In the genomic region with DNA sequence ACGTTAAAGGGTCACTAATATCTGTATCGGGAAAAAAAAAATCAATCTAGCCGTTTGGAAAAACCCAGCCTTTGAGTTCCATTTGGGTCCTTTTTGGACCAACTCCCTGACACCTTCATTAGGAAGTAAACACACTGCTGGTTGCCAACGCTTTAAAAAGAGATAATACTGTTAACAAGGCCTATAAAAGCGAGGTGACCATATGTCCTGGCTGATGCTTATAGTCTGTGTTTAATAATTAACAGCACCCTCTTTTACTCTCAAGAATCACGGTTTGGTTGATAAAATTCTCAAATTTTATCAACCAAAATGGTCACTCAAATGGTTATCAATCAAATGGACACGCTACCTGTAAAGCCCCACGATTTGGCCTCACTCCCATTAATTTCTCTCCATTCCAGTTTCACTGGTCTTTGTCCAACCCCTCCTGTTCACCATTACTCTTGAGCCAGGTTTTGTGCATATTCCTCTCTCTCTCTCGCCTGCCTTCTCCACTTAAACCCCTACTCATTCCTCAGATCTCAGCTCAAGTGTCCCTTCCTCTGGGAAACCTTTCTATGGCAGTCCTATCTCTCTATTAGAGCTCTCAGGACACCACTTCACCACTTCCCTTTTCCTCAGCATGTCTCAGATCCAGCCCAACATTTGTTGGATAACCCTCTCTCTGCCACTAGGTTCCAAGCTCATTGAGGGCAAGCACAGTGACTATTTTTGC, we compare ENCODE assay signal across 8 cellular contexts. TPM values are rescaled to one million over a fixed set of nuclear protein-coding genes. Genes with fewer than 3 reads are reported as not detected.
DNase-seq lines count a peak whose midpoint lies in the region; ATAC-seq and TF ChIP-seq lines count a peak whose summit lies in the region.

No MANE protein-coding gene starts in this region.

- no peak for TF ChIP-seq CTCF in vagina (IDR thresholded peaks at IDR 0.05)

- intact Hi-C loops in Right ventricle myocardium inferior (cut with DNase I) = loop anchor here (5.0 kb wide), 1 partner anchor 59 kb away; no protein-coding TSS in a partner anchor
- intact Hi-C loops in cardiac septum (cut with DNase I) = no loop called here
- intact Hi-C loops in activated T-helper 1 cell treated with anti-CD3 and anti-CD28 coated beads, Interleukin-12 subunit alpha, Interleukin-12 subunit beta, Interleukin-2, Interleukin-4 antibody, amounts not matched to agents 30 ng/mL and 10 ng/mL and 1 ng/mL, durations not matched to agents 14 hours and 24 hours and 36 hours (cut with micrococcal nuclease) = loop anchor here (2.0 kb wide), 1 partner anchor 283 kb away; no protein-coding TSS in a partner anchor
- intact Hi-C loops in vagina (cut with DNase I) = no loop called here

- H3K27me3 ChIP-seq in vagina = no peaks in the 10 kb centered on the region

- peaks cover 94% of the 10 kb centered on the region for H3K4me1 Mint-ChIP-seq in activated T-helper 1 cell treated with anti-CD3 and anti-CD28 coated beads, Interleukin-12 subunit alpha, Interleukin-12 subunit beta, Interleukin-2, Interleukin-4 antibody, amounts not matched to agents 30 ng/mL and 10 ng/mL and 1 ng/mL, durations not matched to agents 14 hours and 24 hours and 36 hours (ENCODE audit: low read depth)

- peaks cover 0 to 4% of the 10 kb centered on the region in 2 donors for H3K36me3 ChIP-seq in vagina

- no peak for TF ChIP-seq POLR2A in vagina (IDR thresholded peaks at IDR 0.05)

- DNase-seq in Right ventricle myocardium inferior (ENCODE audit: missing footprints) (no peak), cardiac septum (ENCODE audit: low spot score) (no peak), left lobe of liver (ENCODE audit: low spot score) (no peak), vagina (ENCODE audit: extremely low spot score in 2 of 2) (no peak)
- no peak for DNase-seq in activated T-helper 1 cell treated with anti-CD3 and anti-CD28 coated beads, Interleukin-12 subunit alpha, Interleukin-12 subunit beta, Interleukin-2, Interleukin-4 antibody, amounts not matched to agents 30 ng/mL and 10 ng/mL and 1 ng/mL, durations not matched to agents 14 hours and 24 hours and 36 hours (ENCODE audit: low spot score)
- no peak for DNase-seq in stimulated activated CD4-positive, alpha-beta T cell treated with anti-CD3 and anti-CD28 coated beads, Interleukin-2, amount 100 ng/mL, for 48 hours
- DNase-seq in activated effector memory CD4-positive, alpha-beta T cell treated with anti-CD3 and anti-CD28 coated beads, Interleukin-2, amount 50 U/mL, for 16 hours = no peak

- peak overlapping the region; percentile 90 for H3K27ac Mint-ChIP-seq in activated T-helper 1 cell treated with anti-CD3 and anti-CD28 coated beads, Interleukin-12 subunit alpha, Interleukin-12 subunit beta, Interleukin-2, Interleukin-4 antibody, amounts not matched to agents 30 ng/mL and 10 ng/mL and 1 ng/mL, durations not matched to agents 14 hours and 24 hours and 36 hours

- H3K27me3 Mint-ChIP-seq in activated T-helper 1 cell treated with anti-CD3 and anti-CD28 coated beads, Interleukin-12 subunit alpha, Interleukin-12 subunit beta, Interleukin-2, Interleukin-4 antibody, amounts not matched to agents 30 ng/mL and 10 ng/mL and 1 ng/mL, durations not matched to agents 14 hours and 24 hours and 36 hours (ENCODE audit: insufficient read depth) = no peaks in the 10 kb centered on the region

- H3K9me3 Mint-ChIP-seq in activated T-helper 1 cell treated with anti-CD3 and anti-CD28 coated beads, Interleukin-12 subunit alpha, Interleukin-12 subunit beta, Interleukin-2, Interleukin-4 antibody, amounts not matched to agents 30 ng/mL and 10 ng/mL and 1 ng/mL, durations not matched to agents 14 hours and 24 hours and 36 hours = no peaks in the 10 kb centered on the region

- H3K27ac ChIP-seq in vagina = peak overlapping the region; percentile 100

- ATAC-seq in Right ventricle myocardium inferior (peak; percentile 50), left lobe of liver (peak; percentile 52), GM21515 (IDR thresholded peaks at IDR 0.05; ENCODE audit: unreplicated experiment) (no peak)

- H3K9me3 ChIP-seq in vagina = no peaks in the 10 kb centered on the region

- H3K4me3 ChIP-seq in vagina = peak overlapping the region; percentile 84 to 85

- H3K4me3 Mint-ChIP-seq in activated T-helper 1 cell treated with anti-CD3 and anti-CD28 coated beads, Interleukin-12 subunit alpha, Interleukin-12 subunit beta, Interleukin-2, Interleukin-4 antibody, amounts not matched to agents 30 ng/mL and 10 ng/mL and 1 ng/mL, durations not matched to agents 14 hours and 24 hours and 36 hours = peak overlapping the region; percentile 94

- H3K4me1 ChIP-seq in vagina = peaks cover 80% of the 10 kb centered on the region

- peaks cover 49% of the 10 kb centered on the region for H3K36me3 Mint-ChIP-seq in activated T-helper 1 cell treated with anti-CD3 and anti-CD28 coated beads, Interleukin-12 subunit alpha, Interleukin-12 subunit beta, Interleukin-2, Interleukin-4 antibody, amounts not matched to agents 30 ng/mL and 10 ng/mL and 1 ng/mL, durations not matched to agents 14 hours and 24 hours and 36 hours (ENCODE audit: low read depth)

RNA-seq across cellular contexts. Expression of gene BTG1, which starts 9.5 kb away (rescaled TPM):
- total RNA-seq in Right ventricle myocardium inferior (66.9 TPM), cardiac septum (72.8 TPM), left lobe of liver (55.0 TPM), vagina (73.7 TPM)
- 86.4 and 87.9 TPM in 2 replicates for total RNA-seq in activated T-helper 1 cell treated with anti-CD3 and anti-CD28 coated beads, Interleukin-12 subunit alpha, Interleukin-12 subunit beta, Interleukin-2, Interleukin-4 antibody, amounts not matched to agents 30 ng/mL and 10 ng/mL and 1 ng/mL, durations not matched to agents 14 hours and 24 hours and 36 hours

Comparison
In these comparisons a context has a peak if more than half of its experiments do, and no peak if none do; other contexts are left out.
1. intact Hi-C loops: an anchor here in Right ventricle myocardium inferior (5.0 kb wide) and activated T-helper 1 cell treated with anti-CD3 and anti-CD28 coated beads, Interleukin-12 subunit alpha, Interleukin-12 subunit beta, Interleukin-2, Interleukin-4 antibody, amounts not matched to agents 30 ng/mL and 10 ng/mL and 1 ng/mL, durations not matched to agents 14 hours and 24 hours and 36 hours (2.0 kb wide); none called in cardiac septum and vagina.